34 cellular contexts compared by ENCODE assay signal in genomic region chr11:6077723-6078122, GRCh38. TPM values are rescaled to one million over a fixed set of nuclear protein-coding genes. Genes with fewer than 3 reads are reported as not detected.
"Had no signal": no experiment of that assay in that cellular context is flagged by ENCODE, and none has a peak within 500 bp of the region (broad histone marks: within the 10 kb centered on the region; RNA-seq: fewer than 3 reads in every experiment).

No MANE protein-coding gene starts in this region.

- H3K27me3 ChIP-seq: left lung, neural progenitor cell, ovary, right atrium auricular region, right lobe of liver, tibial nerve, uterus had no signal

- H3K27ac Mint-ChIP-seq: immature natural killer cell; natural killer cell; nephron progenitor cell; neural progenitor cell; progenitor cell of endocrine pancreas; stimulated activated naive CD8-positive, alpha-beta T cell treated with anti-CD3 and anti-CD28 coated beads, Interleukin-15, Interleukin-2, amounts not matched to agents 100 ng/mL and 50 ng/mL, for 24 hours; type B pancreatic cell had no signal

- H3K9ac ChIP-seq: neural progenitor cell had no signal

- H3K4me3 ChIP-seq: left lung, lower lobe of right lung, neural progenitor cell, ovary, right atrium auricular region, right lobe of liver, smooth muscle cell, tibial nerve, uterus had no signal

- H3K36me3 ChIP-seq: left lung, lower lobe of right lung, neural progenitor cell, ovary, right atrium auricular region, right lobe of liver, tibial nerve, uterus had no signal

- H3K27me3 Mint-ChIP-seq: progenitor cell of endocrine pancreas, type B pancreatic cell had no signal

- H3K4me2 ChIP-seq: neural progenitor cell, smooth muscle cell had no signal

- H3K36me3 Mint-ChIP-seq: natural killer cell, neural progenitor cell, type B pancreatic cell had no signal

- H3K9me3 Mint-ChIP-seq: type B pancreatic cell had no signal

- H2AFZ ChIP-seq: neural progenitor cell had no signal

- H3K4me1 Mint-ChIP-seq: immature natural killer cell, natural killer cell, nephron progenitor cell, neural progenitor cell had no signal

- H3K4me3 Mint-ChIP-seq: immature natural killer cell; natural killer cell; nephron progenitor cell; neural progenitor cell; stimulated activated naive CD8-positive, alpha-beta T cell treated with anti-CD3 and anti-CD28 coated beads, Interleukin-15, Interleukin-2, amounts not matched to agents 100 ng/mL and 50 ng/mL, for 24 hours; type B pancreatic cell had no signal

- H3K4me1 ChIP-seq: left lung, lower lobe of right lung, right atrium auricular region, right lobe of liver, tibial nerve, uterus had no signal

- DNase-seq: hippocampal formation; immature natural killer cell; kidney; left colon; left lung; lower lobe of right lung; mammary epithelial cell; mesenchymal stem cell; natural killer cell; nephron progenitor cell; ovary; right lobe of liver; stimulated activated CD4-positive, alpha-beta T cell treated with anti-CD3 and anti-CD28 coated beads, Interleukin-15, amount 100 ng/mL, for 24 hours; stimulated activated CD4-positive, alpha-beta T cell treated with anti-CD3 and anti-CD28 coated beads, Interleukin-2, amount 100 ng/mL, for 24 hours; stimulated activated CD4-positive, alpha-beta T cell treated with anti-CD3 and anti-CD28 coated beads, Interleukin-4, amount 100 ng/mL, for 1 hour; stimulated activated naive CD4-positive, alpha-beta T cell; substantia nigra; uterus had no signal

- ATAC-seq: left colon, left lung, lower lobe of right lung, natural killer cell, right lobe of liver had no signal

- H3K9me3 ChIP-seq: ovary, right atrium auricular region, right lobe of liver, uterus had no signal

- H3K27ac ChIP-seq: left lung, lower lobe of right lung, neural progenitor cell, ovary, right atrium auricular region, right lobe of liver, tibial nerve, uterus had no signal

RNA-seq across cellular contexts. Expression of gene OR56B4, which starts 29.8 kb away (rescaled TPM):
- total RNA-seq: kidney, left colon, left lung, liver, lower lobe of right lung, mammary epithelial cell, mucosa of gallbladder, natural killer cell, omental fat pad, ovary, progenitor cell of endocrine pancreas, pulmonary artery endothelial cell, renal cortical epithelial cell, right atrium auricular region, right lobe of liver, skeletal muscle tissue, smooth muscle cell, temporal lobe, tibial nerve, ureter, uterus had no signal
- polyA plus RNA-seq: liver, mammary epithelial cell, ovary, smooth muscle cell, thymus had no signal

RNA-seq across cellular contexts. Expression of gene OR56A1, which starts 47.2 kb away (rescaled TPM):
- total RNA-seq: lower lobe of right lung, mammary epithelial cell, progenitor cell of endocrine pancreas, pulmonary artery endothelial cell, renal cortical epithelial cell, right atrium auricular region, right lobe of liver, tibial nerve had no signal
- polyA plus RNA-seq: immature natural killer cell, liver, mammary epithelial cell, ovary, smooth muscle cell had no signal
